28 cellular contexts compared by ENCODE assay signal in the genomic region with DNA sequence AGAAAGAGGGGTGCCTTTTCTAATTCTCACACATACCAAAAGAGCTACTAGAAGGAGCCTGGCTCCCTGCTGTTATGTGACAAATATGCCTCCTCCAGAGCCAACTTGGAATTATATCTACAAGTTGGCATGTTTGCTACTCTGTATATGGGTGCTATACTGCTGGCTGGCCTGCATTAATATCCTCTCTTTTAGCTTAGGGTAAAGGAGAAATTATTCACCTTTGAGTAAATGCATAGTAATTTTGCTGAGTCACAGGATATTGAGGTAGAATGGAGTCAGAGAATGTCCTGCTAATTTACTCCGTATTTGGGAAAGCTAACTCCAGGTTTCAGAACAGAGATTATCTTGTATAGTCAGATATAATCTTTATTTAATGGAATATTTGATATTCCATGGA. TPM values are rescaled to one million over a fixed set of nuclear protein-coding genes. Genes with fewer than 3 reads are reported as not detected.
A peak's percentile ranks its signal among the peaks of the same experiment; 100 is the strongest.
DNase-seq lines count a peak whose midpoint lies in the region; ATAC-seq, FAIRE-seq and TF ChIP-seq lines count a peak whose summit lies in the region.
"Had no signal": no experiment of that assay in that cellular context is flagged by ENCODE, and none has a peak within 500 bp of the region (broad histone marks: within the 10 kb centered on the region; RNA-seq: fewer than 3 reads in every experiment).

No MANE protein-coding gene starts in this region.

- H3K4me1 ChIP-seq in GM12878 (ENCODE audit: control insufficient read depth, insufficient read depth, low read length) (peaks cover 8% of the 10 kb centered on the region), foreskin keratinocyte (peaks cover 10% of the 10 kb centered on the region)
- H3K4me1 ChIP-seq: body of pancreas had no signal

- FAIRE-seq in GM12878 (lab: Jason Lieb, UNC) = no peak
- FAIRE-seq: frontal cortex had no signal

- TF ChIP-seq RAD21 in GM12878 (IDR thresholded peaks at IDR 0.05; ENCODE audit: insufficient read depth, low read depth, low read length) = no peak

- TF ChIP-seq CTCF in GM12878 (IDR thresholded peaks at IDR 0.05 in 2 of 3, conservative IDR thresholded peaks at IDR 0.05 in 1 of 3; ENCODE audit: control insufficient read depth in 2 of 3, extremely low read depth in 1 of 3, insufficient read depth in 1 of 3, low read depth in 3 of 3, low read length in 3 of 3) (no peak), foreskin keratinocyte (conservative IDR thresholded peaks at IDR 0.05) (no peak)

- SMC1A ChIA-PET in GM12878 (lab: Charles Lee; ENCODE audit: uncharacterized antibody, unreplicated experiment) = interaction anchor here (1.2 kb wide), 1 partner anchor 10 kb away, joined by 3 read pairs; no protein-coding TSS in a partner anchor

- WGBS in GM12878 (ENCODE audit: insufficient coverage, insufficient replicate concordance, low lambda C conversion rate, missing lambda C conversion rate) = 0% methylated on average over 1 of the region's 1 CpG

- RAD21 ChIA-PET in GM12878 (lab: Charles Lee; ENCODE audit: unreplicated experiment) = no interaction called here

- peaks cover 1% of the 10 kb centered on the region for H3K4me1 Mint-ChIP-seq in activated T-helper 2 cell treated with anti-CD3 and anti-CD28 coated beads, Interferon-gamma antibody, Interleukin-2, Interleukin-4, amounts not matched to agents 10 μg/mL and 5 μg/mL and 100 μg/mL, durations not matched to agents 14 hours and 24 hours and 36 hours (ENCODE audit: low read depth)

- H3K9me3 ChIP-seq in GM12878 (replicated peaks; ENCODE audit: control insufficient read depth, insufficient read depth, low read length) = no peaks in the 10 kb centered on the region
- H3K9me3 ChIP-seq: body of pancreas, thyroid gland had no signal

- peaks cover 39% of the 10 kb centered on the region for H3K27me3 Mint-ChIP-seq in activated T-helper 2 cell treated with anti-CD3 and anti-CD28 coated beads, Interferon-gamma antibody, Interleukin-2, Interleukin-4, amounts not matched to agents 10 μg/mL and 5 μg/mL and 100 μg/mL, durations not matched to agents 14 hours and 24 hours and 36 hours (ENCODE audit: low read depth)

- no peaks in the 10 kb centered on the region for H3K79me2 ChIP-seq in GM12878 (ENCODE audit: control insufficient read depth, insufficient read depth, low read length)

- H3K27me3 ChIP-seq in GM12878 (replicated peaks in 1 of 2; ENCODE audit: control insufficient read depth in 2 of 2, insufficient read depth in 2 of 2, low read length in 1 of 2) = no peaks in the 10 kb centered on the region; a peak in 1 of 4 replicates
- no peaks in the 10 kb centered on the region for H3K27me3 ChIP-seq in foreskin keratinocyte
- H3K27me3 ChIP-seq: body of pancreas, thyroid gland had no signal

- no peaks in the 10 kb centered on the region for H3K36me3 Mint-ChIP-seq in activated T-helper 2 cell treated with anti-CD3 and anti-CD28 coated beads, Interferon-gamma antibody, Interleukin-2, Interleukin-4, amounts not matched to agents 10 μg/mL and 5 μg/mL and 100 μg/mL, durations not matched to agents 14 hours and 24 hours and 36 hours (ENCODE audit: low read depth)
- H3K36me3 Mint-ChIP-seq: activated naive CD4-positive, alpha-beta T cell treated with anti-CD3 and anti-CD28 coated beads, Interleukin-2, amount 50 U/mL, for 72 hours; naive B cell had no signal

- H3K4me3 ChIP-seq in GM12878 = no peak overlapping the region
- H3K4me3 ChIP-seq: body of pancreas, thyroid gland had no signal

- in situ Hi-C loops in GM12878 (cut with MboI) = no loop called here

- DNase-seq in EH (ENCODE audit: low read depth) (peak; percentile 25), LHCN-M2 (ENCODE audit: low read depth) (peak; percentile 9), GM12878 (ENCODE audit: low read depth, low spot score) (no peak), foreskin keratinocyte (peak; percentile 23 to 60), left cardiac atrium (no peak), GM19238 (ENCODE audit: insufficient read length, low spot score) (no peak)
- no peak for DNase-seq in activated T-helper 2 cell treated with anti-CD3 and anti-CD28 coated beads, Interferon-gamma antibody, Interleukin-2, Interleukin-4, amounts not matched to agents 10 μg/mL and 5 μg/mL and 100 μg/mL, durations not matched to agents 14 hours and 24 hours and 36 hours (ENCODE audit: low spot score)
- DNase-seq: activated CD4-positive, alpha-beta T cell treated with anti-CD3 and anti-CD28 coated beads for 4 hours; body of pancreas; CD4-positive, alpha-beta T cell; cortex of kidney; DMS79; mesendoderm; MV-4-11; naive B cell; NCI-H1694 treated with DMSO at 0.1 percent for 48 hours; NCI-H69; posterior cingulate gyrus; SHP77; stimulated activated CD4-positive, alpha-beta T cell treated with anti-CD3 and anti-CD28 coated beads, Interleukin-1b, Interleukin-23, amount 100 ng/mL, for 48 hours; stimulated activated naive CD4-positive, alpha-beta T cell treated with Interleukin-2 at 50 U/mL for 16 hours; T-helper 1 cell; thyroid gland had no signal

- no TSS peak for BruUV-seq in GM12878 (replicated peaks; lab: Mats Ljungman, UMichigan)

- CTCF ChIA-PET in GM12878 (lab: Yijun Ruan, JAX) = interaction anchor here (1.1 kb wide), 1 partner anchor 7 kb away, joined by 3 read pairs; no protein-coding TSS in a partner anchor

- no peak for TF ChIP-seq POLR2A in GM12878 (IDR thresholded peaks at IDR 0.05; ENCODE audit: low read depth, low read length)

- H4K20me1 ChIP-seq in GM12878 (ENCODE audit: control insufficient read depth, insufficient read depth) = no peaks in the 10 kb centered on the region

- intact Hi-C loops in GM12878 (cut with micrococcal nuclease; ENCODE audit: unreplicated experiment) = no loop called here
- intact Hi-C loops in left cardiac atrium (cut with DNase I) = no loop called here
- intact Hi-C loops in activated T-helper 2 cell treated with anti-CD3 and anti-CD28 coated beads, Interferon-gamma antibody, Interleukin-2, Interleukin-4, amounts not matched to agents 10 μg/mL and 5 μg/mL and 100 μg/mL, durations not matched to agents 14 hours and 24 hours and 36 hours (cut with micrococcal nuclease) = no loop called here

- no peak overlapping the region for H3K27ac Mint-ChIP-seq in activated T-helper 2 cell treated with anti-CD3 and anti-CD28 coated beads, Interferon-gamma antibody, Interleukin-2, Interleukin-4, amounts not matched to agents 10 μg/mL and 5 μg/mL and 100 μg/mL, durations not matched to agents 14 hours and 24 hours and 36 hours
- H3K27ac Mint-ChIP-seq: activated naive CD4-positive, alpha-beta T cell treated with anti-CD3 and anti-CD28 coated beads, Interleukin-2, amount 50 U/mL, for 72 hours; activated T-helper 1 cell treated with anti-CD3 and anti-CD28 coated beads, Interleukin-12 subunit alpha, Interleukin-12 subunit beta, Interleukin-2, Interleukin-4 antibody, amounts not matched to agents 30 ng/mL and 10 ng/mL and 1 ng/mL, durations not matched to agents 14 hours and 24 hours and 36 hours; CD4-positive, alpha-beta T cell; naive B cell had no signal

- H3K36me3 ChIP-seq in GM12878 (ENCODE audit: control insufficient read depth in 2 of 2, insufficient read depth in 2 of 2, low read length in 1 of 2) = no peaks in the 10 kb centered on the region
- H3K36me3 ChIP-seq: thyroid gland had no signal

- ATAC-seq in GM12878 (no peak), foreskin keratinocyte (peak; percentile 69), left cardiac atrium (no peak), GM18519 (IDR thresholded peaks at IDR 0.05; ENCODE audit: low FRiP score, unreplicated experiment) (no peak)
- ATAC-seq: activated naive CD4-positive, alpha-beta T cell treated with anti-CD3 and anti-CD28 coated beads, Interleukin-2, amount 50 U/mL, for 72 hours; body of pancreas had no signal

- no peak overlapping the region for H3K4me2 ChIP-seq in GM12878 (ENCODE audit: control insufficient read depth, insufficient read depth)

- no peak overlapping the region for H3K4me3 Mint-ChIP-seq in activated T-helper 2 cell treated with anti-CD3 and anti-CD28 coated beads, Interferon-gamma antibody, Interleukin-2, Interleukin-4, amounts not matched to agents 10 μg/mL and 5 μg/mL and 100 μg/mL, durations not matched to agents 14 hours and 24 hours and 36 hours (ENCODE audit: low read depth)
- H3K4me3 Mint-ChIP-seq: activated T-helper 1 cell treated with anti-CD3 and anti-CD28 coated beads, Interleukin-12 subunit alpha, Interleukin-12 subunit beta, Interleukin-2, Interleukin-4 antibody, amounts not matched to agents 30 ng/mL and 10 ng/mL and 1 ng/mL, durations not matched to agents 14 hours and 24 hours and 36 hours; CD4-positive, alpha-beta T cell; naive B cell had no signal

- H2AFZ ChIP-seq in GM12878 (ENCODE audit: control insufficient read depth, low read depth, low read length) = no peak overlapping the region

- H3K27ac ChIP-seq in GM12878 (ENCODE audit: control insufficient read depth, insufficient read depth) (no peak overlapping the region), foreskin keratinocyte (no peak overlapping the region)
- H3K27ac ChIP-seq: body of pancreas, thyroid gland had no signal

- TF ChIP-seq EP300 in GM12878 (IDR thresholded peaks at IDR 0.05; ENCODE audit: borderline replicate concordance in 1 of 2, control insufficient read depth in 1 of 2, low read depth in 2 of 2, low read length in 2 of 2) = no peak

- POLR2A ChIA-PET in GM12878 (lab: Charles Lee) = interaction anchor here (1.3 kb wide), 1 partner anchor 40 kb away, joined by 3 read pairs; no protein-coding TSS in a partner anchor

- no peaks in the 10 kb centered on the region for H3K9me3 Mint-ChIP-seq in activated T-helper 2 cell treated with anti-CD3 and anti-CD28 coated beads, Interferon-gamma antibody, Interleukin-2, Interleukin-4, amounts not matched to agents 10 μg/mL and 5 μg/mL and 100 μg/mL, durations not matched to agents 14 hours and 24 hours and 36 hours
- H3K9me3 Mint-ChIP-seq: activated naive CD4-positive, alpha-beta T cell treated with anti-CD3 and anti-CD28 coated beads, Interleukin-2, amount 50 U/mL, for 72 hours; activated T-helper 1 cell treated with anti-CD3 and anti-CD28 coated beads, Interleukin-12 subunit alpha, Interleukin-12 subunit beta, Interleukin-2, Interleukin-4 antibody, amounts not matched to agents 30 ng/mL and 10 ng/mL and 1 ng/mL, durations not matched to agents 14 hours and 24 hours and 36 hours; CD4-positive, alpha-beta T cell; naive B cell had no signal

- H3K9ac ChIP-seq in GM12878 (ENCODE audit: control insufficient read depth, insufficient read depth, low read length) = no peak overlapping the region

RNA-seq across cellular contexts. Expression of gene LIPN, which starts 24.2 kb away (rescaled TPM):
- total RNA-seq in LHCN-M2 (2014; rRNA removed) (not detected in 2 replicates), GM12878 (2014; rRNA removed) (0.23 and 0.44 TPM in 2 replicates), GM12878 (2014; rRNA removed; fragmentation: Illumina TruSeq; extraction: Trizol) (not detected in 2 replicates), GM12878 (2021) (not detected in 2 replicates), foreskin keratinocyte (not detected in 2 replicates), left cardiac atrium (not detected)
- not detected for polyA plus RNA-seq in LHCN-M2 (2012)
- total RNA-seq in GM12878 (2013; cell fraction: nucleolus; rRNA removed) = not detected in 2 replicates
- polyA plus RNA-seq in GM12878 (2011; ENCODE audit: low read depth) = not detected
- polyA plus RNA-seq in GM12878 (2011; rRNA removed) (not detected in 2 replicates), GM12878 (2014; fragmentation: Illumina TruSeq; extraction: Trizol) (not detected in 2 replicates), GM12878 (2014; fragmentation: Nextera tagmentation; extraction: Ambion mirVana) (not detected), GM12878 (2014; rRNA removed) (0.06 TPM in 1 of 2 replicates, not detected in the other), GM12878 (2016; fragmentation: Nextera tagmentation; extraction: Ambion mirVana) (not detected), foreskin keratinocyte (not detected in 2 replicates)
- not detected in 2 replicates for polyA plus RNA-seq in GM12878 (2011; cell fraction: cytosol; rRNA removed)
- polyA plus RNA-seq in GM12878 (2011; cell fraction: nucleus; rRNA removed) = not detected in 2 replicates
- polyA plus RNA-seq in GM12878 (2012) = not detected in 2 replicates
- not detected in 2 replicates for polyA minus RNA-seq in GM12878 (2011; rRNA and poly(A)+ RNA removed)
- polyA minus RNA-seq in GM12878 (2011; cell fraction: cytosol; rRNA and poly(A)+ RNA removed) = not detected in 2 replicates
- polyA minus RNA-seq in GM12878 (2011; cell fraction: nucleus; rRNA and poly(A)+ RNA removed) = not detected in 2 replicates
- not detected in 2 replicates for total RNA-seq in activated T-helper 2 cell treated with anti-CD3 and anti-CD28 coated beads, Interferon-gamma antibody, Interleukin-2, Interleukin-4, amounts not matched to agents 10 μg/mL and 5 μg/mL and 100 μg/mL, durations not matched to agents 14 hours and 24 hours and 36 hours
- total RNA-seq: activated naive CD4-positive, alpha-beta T cell treated with anti-CD3 and anti-CD28 coated beads, Interleukin-2, amount 50 U/mL, for 72 hours; activated T-helper 1 cell treated with anti-CD3 and anti-CD28 coated beads, Interleukin-12 subunit alpha, Interleukin-12 subunit beta, Interleukin-2, Interleukin-4 antibody, amounts not matched to agents 30 ng/mL and 10 ng/mL and 1 ng/mL, durations not matched to agents 14 hours and 24 hours and 36 hours; body of pancreas; CD4-positive, alpha-beta T cell; frontal cortex; skeletal muscle tissue; thyroid gland had no signal

RNA-seq across cellular contexts. Expression of gene LIPK, which starts 29.6 kb away (rescaled TPM):
- total RNA-seq in LHCN-M2 (2014; rRNA removed) (0.17 TPM in 1 of 2 replicates, not detected in the other), GM12878 (2014; rRNA removed) (not detected in 2 replicates), GM12878 (2014; rRNA removed; fragmentation: Illumina TruSeq; extraction: Trizol) (not detected in 2 replicates), GM12878 (2021) (not detected in 2 replicates), foreskin keratinocyte (not detected in 2 replicates), left cardiac atrium (not detected)
- not detected for polyA plus RNA-seq in LHCN-M2 (2012)
- not detected in 2 replicates for total RNA-seq in GM12878 (2013; cell fraction: nucleolus; rRNA removed)
- polyA plus RNA-seq in GM12878 (2011; ENCODE audit: low read depth) = not detected
- polyA plus RNA-seq in GM12878 (2011; rRNA removed) (not detected in 2 replicates), GM12878 (2014; fragmentation: Illumina TruSeq; extraction: Trizol) (not detected in 2 replicates), GM12878 (2014; fragmentation: Nextera tagmentation; extraction: Ambion mirVana) (not detected), GM12878 (2014; rRNA removed) (not detected in 2 replicates), GM12878 (2016; fragmentation: Nextera tagmentation; extraction: Ambion mirVana) (not detected), foreskin keratinocyte (not detected in 2 replicates)
- not detected in 2 replicates for polyA plus RNA-seq in GM12878 (2011; cell fraction: cytosol; rRNA removed)
- polyA plus RNA-seq in GM12878 (2011; cell fraction: nucleus; rRNA removed) = not detected in 2 replicates
- not detected in 2 replicates for polyA plus RNA-seq in GM12878 (2012)
- not detected in 2 replicates for polyA minus RNA-seq in GM12878 (2011; rRNA and poly(A)+ RNA removed)
- not detected in 2 replicates for polyA minus RNA-seq in GM12878 (2011; cell fraction: cytosol; rRNA and poly(A)+ RNA removed)
- not detected in 2 replicates for polyA minus RNA-seq in GM12878 (2011; cell fraction: nucleus; rRNA and poly(A)+ RNA removed)
- not detected in 2 replicates for total RNA-seq in activated T-helper 2 cell treated with anti-CD3 and anti-CD28 coated beads, Interferon-gamma antibody, Interleukin-2, Interleukin-4, amounts not matched to agents 10 μg/mL and 5 μg/mL and 100 μg/mL, durations not matched to agents 14 hours and 24 hours and 36 hours
- total RNA-seq: activated naive CD4-positive, alpha-beta T cell treated with anti-CD3 and anti-CD28 coated beads, Interleukin-2, amount 50 U/mL, for 72 hours; activated T-helper 1 cell treated with anti-CD3 and anti-CD28 coated beads, Interleukin-12 subunit alpha, Interleukin-12 subunit beta, Interleukin-2, Interleukin-4 antibody, amounts not matched to agents 30 ng/mL and 10 ng/mL and 1 ng/mL, durations not matched to agents 14 hours and 24 hours and 36 hours; body of pancreas; CD4-positive, alpha-beta T cell; frontal cortex; skeletal muscle tissue; thyroid gland had no signal

Comparison
In these comparisons a context has a peak if more than half of its experiments do, and no peak if none do; other contexts are left out.
1. DNase-seq: peak in EH (single experiment), LHCN-M2 (single experiment) and foreskin keratinocyte (2 of 2); none in GM12878 (single experiment), left cardiac atrium (single experiment), activated T-helper 2 cell treated with anti-CD3 and anti-CD28 coated beads, Interferon-gamma antibody, Interleukin-2, Interleukin-4, amounts not matched to agents 10 μg/mL and 5 μg/mL and 100 μg/mL, durations not matched to agents 14 hours and 24 hours and 36 hours (single experiment) and GM19238 (single experiment).